In the genomic region with DNA sequence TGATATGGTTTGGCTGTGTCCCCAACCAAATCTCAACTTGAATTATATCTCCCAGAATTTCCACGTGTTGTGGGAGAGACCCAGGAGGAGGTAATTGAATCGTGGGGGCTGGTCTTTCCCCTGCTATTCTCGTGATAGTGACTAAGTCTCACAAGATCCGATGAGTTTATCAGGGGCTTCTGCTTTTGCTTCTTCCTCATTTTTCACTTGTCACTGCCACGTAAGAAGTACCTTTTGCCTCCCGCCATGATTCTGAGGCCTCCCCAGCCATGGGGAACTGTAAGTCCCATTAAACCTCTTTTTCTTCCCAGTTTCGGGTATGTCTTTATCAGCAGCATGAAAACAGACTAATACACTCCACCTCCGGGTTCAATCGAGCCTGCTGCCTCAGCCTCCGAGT, we compare ENCODE assay signal across 3 cellular contexts. TPM values are rescaled to one million over a fixed set of nuclear protein-coding genes. Genes with fewer than 3 reads are reported as not detected.
"Had no signal": no experiment of that assay in that cellular context is flagged by ENCODE, and none has a peak within 500 bp of the region (broad histone marks: within the 10 kb centered on the region; RNA-seq: fewer than 3 reads in every experiment).

No MANE protein-coding gene starts in this region.

RNA-seq across cellular contexts. Expression of a gene that starts 54.3 kb away (rescaled TPM):
- total RNA-seq: ascending aorta, IMR-90, LHCN-M2 had no signal
- polyA plus RNA-seq: IMR-90 had no signal
